ENCODE assay signal across 12 cellular contexts in the genomic region with DNA sequence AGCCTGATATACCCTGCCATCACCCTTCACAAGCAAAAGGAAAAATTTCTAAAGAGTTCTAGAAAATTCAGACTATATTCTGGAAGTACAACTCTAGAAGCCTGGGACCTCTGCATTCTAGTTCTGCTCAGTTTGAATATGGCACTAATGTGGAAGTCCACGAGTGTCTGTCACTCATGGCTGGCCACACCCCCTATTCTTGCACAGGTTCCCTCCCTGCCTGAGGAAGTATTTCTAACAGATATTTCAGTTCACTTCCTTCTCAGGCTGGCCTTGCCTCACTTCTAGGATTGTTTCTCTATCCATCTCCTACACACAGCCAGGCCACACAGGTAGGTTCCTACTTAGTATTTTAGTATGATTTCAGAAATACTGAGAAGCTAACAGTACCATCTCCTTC.
A peak's percentile ranks its signal among the peaks of the same experiment; 100 is the strongest.
DNase-seq lines count a peak whose midpoint lies in the region; ATAC-seq and TF ChIP-seq lines count a peak whose summit lies in the region.
"Had no signal": no experiment of that assay in that cellular context is flagged by ENCODE, and none has a peak within 500 bp of the region (broad histone marks: within the 10 kb centered on the region; RNA-seq: fewer than 3 reads in every experiment).

No MANE protein-coding gene starts in this region.

- H3K9me3 ChIP-seq in smooth muscle cell (replicated peaks; ENCODE audit: low read depth), result no peaks in the 10 kb centered on the region
- H3K9me3 ChIP-seq: SJSA1 had no signal

- H3K27me3 ChIP-seq in smooth muscle cell (ENCODE audit: low read depth), result no peaks in the 10 kb centered on the region
- H3K27me3 ChIP-seq: SJSA1 had no signal

- H3K4me3 ChIP-seq in smooth muscle cell, result no peak overlapping the region
- H3K4me3 ChIP-seq: SJSA1 had no signal

- H3F3A ChIP-seq in smooth muscle cell (ENCODE audit: low read depth), result no peaks in the 10 kb centered on the region

- no peaks in the 10 kb centered on the region for H3K36me3 ChIP-seq in smooth muscle cell (ENCODE audit: low read depth)
- H3K36me3 ChIP-seq: SJSA1 had no signal

- no peak overlapping the region for H3K4me3 Mint-ChIP-seq in activated T-helper 17 cell treated with anti-CD3 and anti-CD28 coated beads, Interleukin-2, amount 50 U/mL, for 72 hours
- H3K4me3 Mint-ChIP-seq: endodermal cell, immature natural killer cell had no signal

- TF ChIP-seq CTCF in smooth muscle cell (IDR thresholded peaks at IDR 0.05; ENCODE audit: borderline replicate concordance, insufficient read depth, poor library complexity, severe bottlenecking), result no peak

- no peaks in the 10 kb centered on the region for H4K20me1 ChIP-seq in smooth muscle cell (ENCODE audit: low read depth)

- no peak overlapping the region for H3K4me2 ChIP-seq in smooth muscle cell

- H3K36me3 Mint-ChIP-seq in activated T-helper 17 cell treated with anti-CD3 and anti-CD28 coated beads, Interleukin-2, amount 50 U/mL, for 72 hours (ENCODE audit: low read depth), result no peaks in the 10 kb centered on the region
- H3K36me3 Mint-ChIP-seq: immature natural killer cell had no signal

- ATAC-seq in GM18502 (IDR thresholded peaks at IDR 0.05; ENCODE audit: poor library complexity, unreplicated experiment) (peak; percentile 78), HG02798 (IDR thresholded peaks at IDR 0.05; ENCODE audit: poor library complexity, unreplicated experiment) (peak; percentile 44)
- ATAC-seq in activated T-helper 17 cell treated with anti-CD3 and anti-CD28 coated beads, Interleukin-2, amount 50 U/mL, for 72 hours (replicated peaks), result no peak

- no peak overlapping the region for H3K27ac ChIP-seq in smooth muscle cell (ENCODE audit: low read depth)
- H3K27ac ChIP-seq: SJSA1 had no signal

- no peaks in the 10 kb centered on the region for H3K79me2 ChIP-seq in smooth muscle cell (ENCODE audit: low read depth)

- peaks cover 4% of the 10 kb centered on the region for H3K4me1 ChIP-seq in smooth muscle cell (ENCODE audit: low read depth)

- no peaks in the 10 kb centered on the region for H3K27me3 Mint-ChIP-seq in activated T-helper 17 cell treated with anti-CD3 and anti-CD28 coated beads, Interleukin-2, amount 50 U/mL, for 72 hours

- 79% methylated on average over 1 of the region's 1 CpG for WGBS in smooth muscle cell (ENCODE audit: low lambda C conversion rate)

- H3K4me1 Mint-ChIP-seq in activated T-helper 17 cell treated with anti-CD3 and anti-CD28 coated beads, Interleukin-2, amount 50 U/mL, for 72 hours, result peaks cover 13% of the 10 kb centered on the region

- DNase-seq in SKM-1 (lab: John Stamatoyannopoulos, UW; ENCODE audit: unreplicated experiment) (peak; percentile 78), mucosa of gallbladder (ENCODE audit: low spot score) (peak; percentile 53), GM19238 (ENCODE audit: insufficient read length, low spot score) (no peak), NCI-H1092 (lab: John Stamatoyannopoulos, UW) (no peak), smooth muscle cell (lab: John Stamatoyannopoulos, UW; ENCODE audit: unreplicated experiment) (no peak)
- DNase-seq: activated T-cell treated with anti-CD3 and anti-CD28 coated beads, Interleukin-2, amount 50 U/mL, for 48 hours; endodermal cell had no signal

- H3K27ac Mint-ChIP-seq in activated T-helper 17 cell treated with anti-CD3 and anti-CD28 coated beads, Interleukin-2, amount 50 U/mL, for 72 hours, result no peak overlapping the region
- H3K27ac Mint-ChIP-seq: endodermal cell, immature natural killer cell had no signal

- H3K9ac ChIP-seq in smooth muscle cell (ENCODE audit: low read depth), result no peak overlapping the region

- no peaks in the 10 kb centered on the region for H3K9me3 Mint-ChIP-seq in activated T-helper 17 cell treated with anti-CD3 and anti-CD28 coated beads, Interleukin-2, amount 50 U/mL, for 72 hours
- H3K9me3 Mint-ChIP-seq: endodermal cell, immature natural killer cell had no signal

- H2AFZ ChIP-seq in smooth muscle cell (ENCODE audit: low read depth), result no peak overlapping the region

Comparison
In these comparisons a context has a peak if more than half of its experiments do, and no peak if none do; other contexts are left out.
1. DNase-seq: peak in SKM-1 (single experiment) and mucosa of gallbladder (single experiment); none in GM19238 (single experiment), NCI-H1092 (single experiment) and smooth muscle cell (single experiment).